8 cellular contexts compared by ENCODE assay signal in the genomic region with DNA sequence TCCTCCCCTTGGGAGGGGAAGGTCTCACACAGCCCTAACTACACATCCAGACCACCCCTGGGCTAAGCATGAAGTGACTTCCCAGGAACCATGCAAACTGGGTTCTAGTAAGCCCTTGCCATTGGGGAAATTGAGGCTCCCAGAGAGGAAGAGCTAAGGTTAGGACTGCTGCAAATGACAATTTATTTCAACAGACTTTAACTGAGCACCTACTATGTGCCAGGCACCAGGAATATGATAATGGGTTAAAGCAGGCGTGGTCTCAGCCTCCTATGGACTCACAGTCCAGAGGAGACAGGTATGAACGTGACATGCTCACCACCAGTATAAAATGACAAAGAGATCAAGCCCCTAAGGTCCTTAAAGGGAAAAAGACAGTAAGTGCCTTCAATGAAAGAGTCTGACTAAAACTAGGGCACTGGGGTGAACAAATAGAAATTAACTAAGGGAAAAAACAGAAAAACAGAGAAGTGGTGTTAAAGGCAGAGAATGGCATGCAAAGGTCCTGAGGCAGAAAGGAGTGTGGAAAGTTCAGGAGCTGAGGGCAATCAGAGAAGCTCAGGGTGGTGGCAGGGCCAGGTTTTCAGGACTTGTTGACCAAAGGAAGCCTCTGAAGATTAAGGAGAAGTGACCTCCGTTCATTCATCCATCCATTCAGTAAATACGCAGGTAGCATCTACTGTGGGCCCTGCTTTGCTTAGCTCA. TPM values are rescaled to one million over a fixed set of nuclear protein-coding genes. Genes with fewer than 3 reads are reported as not detected.
"Had no signal": no experiment of that assay in that cellular context is flagged by ENCODE, and none has a peak within 500 bp of the region (broad histone marks: within the 10 kb centered on the region; RNA-seq: fewer than 3 reads in every experiment).

No MANE protein-coding gene starts in this region.

- ATAC-seq: GM23338, HCT116 had no signal

- H2AFZ ChIP-seq: GM23338 had no signal

- H3K4me3 ChIP-seq: GM23338, HAP-1 had no signal

- FAIRE-seq: HTR-8/SVneo had no signal

- DNase-seq: H7, KG1 had no signal

- H3K4me2 ChIP-seq: GM23338 had no signal

- H3K36me3 ChIP-seq: HAP-1 had no signal

- H3K9me3 ChIP-seq: HAP-1 had no signal

RNA-seq across cellular contexts. Expression of a gene that starts 14.4 kb away (rescaled TPM):
- total RNA-seq: HT-29 had no signal
- polyA plus RNA-seq: IgD-negative memory B cell had no signal
